Comparison of ENCODE assay signal across 8 cellular contexts in the genomic region with DNA sequence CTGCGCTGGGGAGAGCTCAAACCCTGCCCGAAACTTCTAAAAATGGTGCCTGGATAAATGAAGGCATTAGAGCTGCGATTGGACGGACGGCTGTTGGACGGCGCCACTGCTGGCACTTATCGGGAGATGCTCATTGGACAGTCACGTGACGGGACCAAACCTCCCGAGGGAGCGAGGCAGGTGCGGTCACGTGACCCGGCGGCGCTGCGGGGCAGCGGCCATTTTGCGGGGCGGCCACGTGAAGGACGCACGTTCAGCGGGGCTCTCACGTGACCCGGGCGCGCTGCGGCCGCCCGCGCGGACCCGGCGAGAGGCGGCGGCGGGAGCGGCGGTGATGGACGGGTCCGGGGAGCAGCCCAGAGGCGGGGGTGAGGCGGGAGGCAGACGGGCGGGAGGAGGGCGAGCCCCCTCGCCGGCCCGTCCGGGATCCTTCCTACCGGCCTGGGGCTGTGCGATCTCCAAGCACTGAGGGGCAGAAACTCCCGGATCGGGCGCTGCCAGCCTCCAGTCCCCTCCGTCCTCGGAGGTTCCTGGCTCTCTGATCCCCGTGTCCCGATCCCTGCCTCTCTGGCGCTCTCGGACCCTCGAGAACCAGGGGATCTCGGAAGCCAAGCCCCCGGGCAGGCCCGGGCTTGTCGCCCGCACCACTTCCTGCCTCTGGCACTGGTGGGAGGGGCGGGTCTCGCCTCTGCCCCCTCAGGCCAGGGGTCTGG.
A peak's percentile ranks its signal among the peaks of the same experiment; 100 is the strongest.
DNase-seq lines count a peak whose midpoint lies in the region; ATAC-seq and TF ChIP-seq lines count a peak whose summit lies in the region.

BAX (plus strand) TSS at position 281 of the 713 bp plus-strand sequence; CDS start at position 335, 54 bp downstream.

- in situ Hi-C loops in GM18951 (cut with MboI; ENCODE audit: low sequenced_read_pairs, unreplicated experiment): no loop called here

- TF ChIP-seq POLR2A in GM18951 (IDR thresholded peaks at IDR 0.05; ENCODE audit: extremely low read depth, insufficient read depth, insufficient read length): peak; percentile 92

- H3K4me3 ChIP-seq in AG09309 (ENCODE audit: control insufficient read depth, low read depth, low read length): peak within 1 kb of the TSS; percentile 83

- ATAC-seq in HG03175 (IDR thresholded peaks at IDR 0.05; ENCODE audit: unreplicated experiment): peak; percentile 91

- no peak for TF ChIP-seq CTCF in AG09309 (IDR thresholded peaks at IDR 0.05; ENCODE audit: control insufficient read depth, insufficient read depth, low read depth, low read length, missing control alignments)

- DNase-seq in AG09309 (ENCODE audit: low read depth): peak; percentile 63
- peak; percentile 95 for DNase-seq in NCI-H345 (lab: John Stamatoyannopoulos, UW)
- peak; percentile 77 for DNase-seq in activated CD4-positive, CD25-positive, alpha-beta regulatory T cell treated with anti-CD3 and anti-CD28 coated beads, Interleukin-2, amount 50 U/mL, for 16 hours (ENCODE audit: low read depth, low spot score)
- peak; percentile 73 for DNase-seq in central memory CD4-positive, alpha-beta T cell
- peak; percentile 96 for DNase-seq in iris pigment epithelial cell (ENCODE audit: low read depth)
- peak; percentile 89 to 97 for DNase-seq in stimulated activated CD4-positive, alpha-beta T cell treated with anti-CD3 and anti-CD28 coated beads, Interleukin-12 subunit alpha, Interleukin-12 subunit beta, amount 100 ng/mL, for 24 hours (ENCODE audit: low read depth in 2 of 2)

Comparison
In these comparisons a context has a peak if more than half of its experiments do, and no peak if none do; other contexts are left out.
1. Peak in every context shown above with its lines: DNase-seq, ATAC-seq and H3K4me3 ChIP-seq.